Comparison of ENCODE assay signal across 2 cellular contexts in the genomic region with DNA sequence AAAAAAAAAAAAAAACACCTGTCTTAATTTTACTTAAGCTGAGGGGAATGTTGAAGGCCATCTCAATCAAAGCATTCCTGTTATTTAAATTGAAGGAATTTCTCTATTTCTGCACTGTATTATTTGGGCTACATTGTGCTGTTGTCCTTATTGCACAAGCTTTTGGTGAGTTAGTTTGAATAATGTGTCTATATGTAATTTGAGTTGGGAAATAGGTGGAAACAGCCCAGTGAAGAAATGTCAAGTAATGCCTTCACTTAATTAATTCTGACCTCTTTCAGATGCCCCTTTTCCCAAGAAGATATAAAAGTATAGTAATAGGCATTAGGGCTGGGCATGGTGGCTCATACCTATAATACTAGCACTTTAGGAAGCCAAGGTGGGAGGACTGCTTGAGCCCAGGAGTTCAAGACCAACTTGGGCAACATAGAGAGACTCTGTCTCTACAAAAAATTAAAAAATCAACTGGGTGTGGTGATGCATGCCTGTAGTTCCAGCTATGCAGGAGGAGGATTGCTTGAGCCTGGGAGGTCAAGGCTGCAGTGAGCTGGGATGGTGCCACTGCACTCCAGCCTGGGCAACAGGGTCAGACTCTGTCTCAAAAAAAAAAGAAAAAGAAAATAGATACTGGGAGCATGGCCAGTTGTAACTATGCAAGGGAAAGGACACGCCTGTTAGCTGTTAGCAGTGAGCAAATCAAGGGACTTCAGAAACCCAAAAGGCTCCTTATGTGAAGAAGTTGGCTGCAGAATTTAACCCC.
TF ChIP-seq lines count a peak whose summit lies in the region.

No MANE protein-coding gene starts in this region.

TF ChIP-seq in liver, 16 proteins besides CTCF, POLR2A, EP300 and RAD21:
- TF ChIP-seq, protein P1, sequence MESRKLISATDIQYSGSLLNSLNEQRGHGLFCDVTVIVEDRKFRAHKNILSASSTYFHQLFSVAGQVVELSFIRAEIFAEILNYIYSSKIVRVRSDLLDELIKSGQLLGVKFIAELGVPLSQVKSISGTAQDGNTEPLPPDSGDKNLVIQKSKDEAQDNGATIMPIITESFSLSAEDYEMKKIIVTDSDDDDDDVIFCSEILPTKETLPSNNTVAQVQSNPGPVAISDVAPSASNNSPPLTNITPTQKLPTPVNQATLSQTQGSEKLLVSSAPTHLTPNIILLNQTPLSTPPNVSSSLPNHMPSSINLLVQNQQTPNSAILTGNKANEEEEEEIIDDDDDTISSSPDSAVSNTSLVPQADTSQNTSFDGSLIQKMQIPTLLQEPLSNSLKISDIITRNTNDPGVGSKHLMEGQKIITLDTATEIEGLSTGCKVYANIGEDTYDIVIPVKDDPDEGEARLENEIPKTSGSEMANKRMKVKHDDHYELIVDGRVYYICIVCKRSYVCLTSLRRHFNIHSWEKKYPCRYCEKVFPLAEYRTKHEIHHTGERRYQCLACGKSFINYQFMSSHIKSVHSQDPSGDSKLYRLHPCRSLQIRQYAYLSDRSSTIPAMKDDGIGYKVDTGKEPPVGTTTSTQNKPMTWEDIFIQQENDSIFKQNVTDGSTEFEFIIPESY (IDR thresholded peaks at IDR 0.05): no peak
- TF ChIP-seq SP1 (IDR thresholded peaks at IDR 0.05) (no peak), HNF4A (conservative IDR thresholded peaks at IDR 0.05) (peak; percentile 58 to 85), YY1 (IDR thresholded peaks at IDR 0.05) (no peak), JUND (IDR thresholded peaks at IDR 0.05) (peak in 1 of 2 donors; percentile 66), NR2F2 (IDR thresholded peaks at IDR 0.05) (no peak), GABPA (IDR thresholded peaks at IDR 0.05 in 1 of 2, conservative IDR thresholded peaks at IDR 0.05 in 1 of 2) (peak in 1 of 2 donors; percentile 54), FOXA1 (IDR thresholded peaks at IDR 0.05) (no peak), EGR1 (IDR thresholded peaks at IDR 0.05; ENCODE audit: low read depth in 2 of 2) (no peak), HNF4G (IDR thresholded peaks at IDR 0.05) (no peak), RXRA (IDR thresholded peaks at IDR 0.05) (peak; percentile 19 to 75), TAF1 (conservative IDR thresholded peaks at IDR 0.05) (no peak), FOXA2 (IDR thresholded peaks at IDR 0.05) (no peak)
- TF ChIP-seq, protein P2, sequence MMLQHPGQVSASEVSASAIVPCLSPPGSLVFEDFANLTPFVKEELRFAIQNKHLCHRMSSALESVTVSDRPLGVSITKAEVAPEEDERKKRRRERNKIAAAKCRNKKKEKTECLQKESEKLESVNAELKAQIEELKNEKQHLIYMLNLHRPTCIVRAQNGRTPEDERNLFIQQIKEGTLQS (IDR thresholded peaks at IDR 0.05): no peak
- TF ChIP-seq, protein P3, sequence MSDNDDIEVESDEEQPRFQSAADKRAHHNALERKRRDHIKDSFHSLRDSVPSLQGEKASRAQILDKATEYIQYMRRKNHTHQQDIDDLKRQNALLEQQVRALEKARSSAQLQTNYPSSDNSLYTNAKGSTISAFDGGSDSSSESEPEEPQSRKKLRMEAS (IDR thresholded peaks at IDR 0.05): peak; percentile 45
- TF ChIP-seq, protein P4, sequence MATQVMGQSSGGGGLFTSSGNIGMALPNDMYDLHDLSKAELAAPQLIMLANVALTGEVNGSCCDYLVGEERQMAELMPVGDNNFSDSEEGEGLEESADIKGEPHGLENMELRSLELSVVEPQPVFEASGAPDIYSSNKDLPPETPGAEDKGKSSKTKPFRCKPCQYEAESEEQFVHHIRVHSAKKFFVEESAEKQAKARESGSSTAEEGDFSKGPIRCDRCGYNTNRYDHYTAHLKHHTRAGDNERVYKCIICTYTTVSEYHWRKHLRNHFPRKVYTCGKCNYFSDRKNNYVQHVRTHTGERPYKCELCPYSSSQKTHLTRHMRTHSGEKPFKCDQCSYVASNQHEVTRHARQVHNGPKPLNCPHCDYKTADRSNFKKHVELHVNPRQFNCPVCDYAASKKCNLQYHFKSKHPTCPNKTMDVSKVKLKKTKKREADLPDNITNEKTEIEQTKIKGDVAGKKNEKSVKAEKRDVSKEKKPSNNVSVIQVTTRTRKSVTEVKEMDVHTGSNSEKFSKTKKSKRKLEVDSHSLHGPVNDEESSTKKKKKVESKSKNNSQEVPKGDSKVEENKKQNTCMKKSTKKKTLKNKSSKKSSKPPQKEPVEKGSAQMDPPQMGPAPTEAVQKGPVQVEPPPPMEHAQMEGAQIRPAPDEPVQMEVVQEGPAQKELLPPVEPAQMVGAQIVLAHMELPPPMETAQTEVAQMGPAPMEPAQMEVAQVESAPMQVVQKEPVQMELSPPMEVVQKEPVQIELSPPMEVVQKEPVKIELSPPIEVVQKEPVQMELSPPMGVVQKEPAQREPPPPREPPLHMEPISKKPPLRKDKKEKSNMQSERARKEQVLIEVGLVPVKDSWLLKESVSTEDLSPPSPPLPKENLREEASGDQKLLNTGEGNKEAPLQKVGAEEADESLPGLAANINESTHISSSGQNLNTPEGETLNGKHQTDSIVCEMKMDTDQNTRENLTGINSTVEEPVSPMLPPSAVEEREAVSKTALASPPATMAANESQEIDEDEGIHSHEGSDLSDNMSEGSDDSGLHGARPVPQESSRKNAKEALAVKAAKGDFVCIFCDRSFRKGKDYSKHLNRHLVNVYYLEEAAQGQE (IDR thresholded peaks at IDR 0.05): no peak

TF ChIP-seq in HepG2, 621 proteins besides CTCF, POLR2A, EP300 and RAD21 (continues in another document):
- TF ChIP-seq ZNF138 (CRISPR knock-in tag; IDR thresholded peaks at IDR 0.05; ENCODE audit: low read depth): no peak
- TF ChIP-seq, protein P5, sequence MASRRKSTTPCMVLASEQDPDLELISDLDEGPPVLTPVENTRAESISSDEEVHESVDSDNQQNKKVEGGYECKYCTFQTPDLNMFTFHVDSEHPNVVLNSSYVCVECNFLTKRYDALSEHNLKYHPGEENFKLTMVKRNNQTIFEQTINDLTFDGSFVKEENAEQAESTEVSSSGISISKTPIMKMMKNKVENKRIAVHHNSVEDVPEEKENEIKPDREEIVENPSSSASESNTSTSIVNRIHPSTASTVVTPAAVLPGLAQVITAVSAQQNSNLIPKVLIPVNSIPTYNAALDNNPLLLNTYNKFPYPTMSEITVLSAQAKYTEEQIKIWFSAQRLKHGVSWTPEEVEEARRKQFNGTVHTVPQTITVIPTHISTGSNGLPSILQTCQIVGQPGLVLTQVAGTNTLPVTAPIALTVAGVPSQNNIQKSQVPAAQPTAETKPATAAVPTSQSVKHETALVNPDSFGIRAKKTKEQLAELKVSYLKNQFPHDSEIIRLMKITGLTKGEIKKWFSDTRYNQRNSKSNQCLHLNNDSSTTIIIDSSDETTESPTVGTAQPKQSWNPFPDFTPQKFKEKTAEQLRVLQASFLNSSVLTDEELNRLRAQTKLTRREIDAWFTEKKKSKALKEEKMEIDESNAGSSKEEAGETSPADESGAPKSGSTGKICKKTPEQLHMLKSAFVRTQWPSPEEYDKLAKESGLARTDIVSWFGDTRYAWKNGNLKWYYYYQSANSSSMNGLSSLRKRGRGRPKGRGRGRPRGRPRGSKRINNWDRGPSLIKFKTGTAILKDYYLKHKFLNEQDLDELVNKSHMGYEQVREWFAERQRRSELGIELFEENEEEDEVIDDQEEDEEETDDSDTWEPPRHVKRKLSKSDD (CRISPR knock-in tag; IDR thresholded peaks at IDR 0.05; ENCODE audit: low read depth): no peak
- no peak for TF ChIP-seq CAMTA2 (CRISPR knock-in tag; IDR thresholded peaks at IDR 0.05; ENCODE audit: borderline replicate concordance)
- no peak for TF ChIP-seq HOXD1 (CRISPR knock-in tag; IDR thresholded peaks at IDR 0.05)
- no peak for TF ChIP-seq HOXA3 (CRISPR knock-in tag; IDR thresholded peaks at IDR 0.05)
- TF ChIP-seq, protein P6, sequence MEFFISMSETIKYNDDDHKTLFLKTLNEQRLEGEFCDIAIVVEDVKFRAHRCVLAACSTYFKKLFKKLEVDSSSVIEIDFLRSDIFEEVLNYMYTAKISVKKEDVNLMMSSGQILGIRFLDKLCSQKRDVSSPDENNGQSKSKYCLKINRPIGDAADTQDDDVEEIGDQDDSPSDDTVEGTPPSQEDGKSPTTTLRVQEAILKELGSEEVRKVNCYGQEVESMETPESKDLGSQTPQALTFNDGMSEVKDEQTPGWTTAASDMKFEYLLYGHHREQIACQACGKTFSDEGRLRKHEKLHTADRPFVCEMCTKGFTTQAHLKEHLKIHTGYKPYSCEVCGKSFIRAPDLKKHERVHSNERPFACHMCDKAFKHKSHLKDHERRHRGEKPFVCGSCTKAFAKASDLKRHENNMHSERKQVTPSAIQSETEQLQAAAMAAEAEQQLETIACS (CRISPR knock-in tag; IDR thresholded peaks at IDR 0.05): no peak
- TF ChIP-seq, protein P7, sequence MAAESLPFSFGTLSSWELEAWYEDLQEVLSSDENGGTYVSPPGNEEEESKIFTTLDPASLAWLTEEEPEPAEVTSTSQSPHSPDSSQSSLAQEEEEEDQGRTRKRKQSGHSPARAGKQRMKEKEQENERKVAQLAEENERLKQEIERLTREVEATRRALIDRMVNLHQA (CRISPR knock-in tag; IDR thresholded peaks at IDR 0.05): no peak
- TF ChIP-seq, protein P8, sequence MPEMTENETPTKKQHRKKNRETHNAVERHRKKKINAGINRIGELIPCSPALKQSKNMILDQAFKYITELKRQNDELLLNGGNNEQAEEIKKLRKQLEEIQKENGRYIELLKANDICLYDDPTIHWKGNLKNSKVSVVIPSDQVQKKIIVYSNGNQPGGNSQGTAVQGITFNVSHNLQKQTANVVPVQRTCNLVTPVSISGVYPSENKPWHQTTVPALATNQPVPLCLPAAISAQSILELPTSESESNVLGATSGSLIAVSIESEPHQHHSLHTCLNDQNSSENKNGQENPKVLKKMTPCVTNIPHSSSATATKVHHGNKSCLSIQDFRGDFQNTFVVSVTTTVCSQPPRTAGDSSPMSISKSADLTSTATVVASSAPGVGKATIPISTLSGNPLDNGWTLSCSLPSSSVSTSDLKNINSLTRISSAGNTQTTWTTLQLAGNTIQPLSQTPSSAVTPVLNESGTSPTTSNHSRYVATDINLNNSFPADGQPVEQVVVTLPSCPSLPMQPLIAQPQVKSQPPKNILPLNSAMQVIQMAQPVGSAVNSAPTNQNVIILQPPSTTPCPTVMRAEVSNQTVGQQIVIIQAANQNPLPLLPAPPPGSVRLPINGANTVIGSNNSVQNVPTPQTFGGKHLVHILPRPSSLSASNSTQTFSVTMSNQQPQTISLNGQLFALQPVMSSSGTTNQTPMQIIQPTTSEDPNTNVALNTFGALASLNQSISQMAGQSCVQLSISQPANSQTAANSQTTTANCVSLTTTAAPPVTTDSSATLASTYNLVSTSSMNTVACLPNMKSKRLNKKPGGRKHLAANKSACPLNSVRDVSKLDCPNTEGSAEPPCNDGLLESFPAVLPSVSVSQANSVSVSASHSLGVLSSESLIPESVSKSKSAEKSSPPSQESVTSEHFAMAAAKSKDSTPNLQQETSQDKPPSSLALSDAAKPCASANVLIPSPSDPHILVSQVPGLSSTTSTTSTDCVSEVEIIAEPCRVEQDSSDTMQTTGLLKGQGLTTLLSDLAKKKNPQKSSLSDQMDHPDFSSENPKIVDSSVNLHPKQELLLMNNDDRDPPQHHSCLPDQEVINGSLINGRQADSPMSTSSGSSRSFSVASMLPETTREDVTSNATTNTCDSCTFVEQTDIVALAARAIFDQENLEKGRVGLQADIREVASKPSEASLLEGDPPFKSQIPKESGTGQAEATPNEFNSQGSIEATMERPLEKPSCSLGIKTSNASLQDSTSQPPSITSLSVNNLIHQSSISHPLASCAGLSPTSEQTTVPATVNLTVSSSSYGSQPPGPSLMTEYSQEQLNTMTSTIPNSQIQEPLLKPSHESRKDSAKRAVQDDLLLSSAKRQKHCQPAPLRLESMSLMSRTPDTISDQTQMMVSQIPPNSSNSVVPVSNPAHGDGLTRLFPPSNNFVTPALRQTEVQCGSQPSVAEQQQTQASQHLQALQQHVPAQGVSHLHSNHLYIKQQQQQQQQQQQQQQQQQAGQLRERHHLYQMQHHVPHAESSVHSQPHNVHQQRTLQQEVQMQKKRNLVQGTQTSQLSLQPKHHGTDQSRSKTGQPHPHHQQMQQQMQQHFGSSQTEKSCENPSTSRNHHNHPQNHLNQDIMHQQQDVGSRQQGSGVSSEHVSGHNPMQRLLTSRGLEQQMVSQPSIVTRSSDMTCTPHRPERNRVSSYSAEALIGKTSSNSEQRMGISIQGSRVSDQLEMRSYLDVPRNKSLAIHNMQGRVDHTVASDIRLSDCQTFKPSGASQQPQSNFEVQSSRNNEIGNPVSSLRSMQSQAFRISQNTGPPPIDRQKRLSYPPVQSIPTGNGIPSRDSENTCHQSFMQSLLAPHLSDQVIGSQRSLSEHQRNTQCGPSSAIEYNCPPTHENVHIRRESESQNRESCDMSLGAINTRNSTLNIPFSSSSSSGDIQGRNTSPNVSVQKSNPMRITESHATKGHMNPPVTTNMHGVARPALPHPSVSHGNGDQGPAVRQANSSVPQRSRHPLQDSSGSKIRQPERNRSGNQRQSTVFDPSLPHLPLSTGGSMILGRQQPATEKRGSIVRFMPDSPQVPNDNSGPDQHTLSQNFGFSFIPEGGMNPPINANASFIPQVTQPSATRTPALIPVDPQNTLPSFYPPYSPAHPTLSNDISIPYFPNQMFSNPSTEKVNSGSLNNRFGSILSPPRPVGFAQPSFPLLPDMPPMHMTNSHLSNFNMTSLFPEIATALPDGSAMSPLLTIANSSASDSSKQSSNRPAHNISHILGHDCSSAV (CRISPR knock-in tag; IDR thresholded peaks at IDR 0.05; ENCODE audit: borderline replicate concordance): no peak
- TF ChIP-seq MBNL3 (CRISPR knock-in tag; conservative IDR thresholded peaks at IDR 0.05): no peak
- no peak for TF ChIP-seq SETDB1 (CRISPR knock-in tag; IDR thresholded peaks at IDR 0.05; ENCODE audit: borderline replicate concordance)
- TF ChIP-seq, protein P9, sequence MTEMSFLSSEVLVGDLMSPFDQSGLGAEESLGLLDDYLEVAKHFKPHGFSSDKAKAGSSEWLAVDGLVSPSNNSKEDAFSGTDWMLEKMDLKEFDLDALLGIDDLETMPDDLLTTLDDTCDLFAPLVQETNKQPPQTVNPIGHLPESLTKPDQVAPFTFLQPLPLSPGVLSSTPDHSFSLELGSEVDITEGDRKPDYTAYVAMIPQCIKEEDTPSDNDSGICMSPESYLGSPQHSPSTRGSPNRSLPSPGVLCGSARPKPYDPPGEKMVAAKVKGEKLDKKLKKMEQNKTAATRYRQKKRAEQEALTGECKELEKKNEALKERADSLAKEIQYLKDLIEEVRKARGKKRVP (CRISPR knock-in tag; IDR thresholded peaks at IDR 0.05): no peak
- TF ChIP-seq, protein P10, sequence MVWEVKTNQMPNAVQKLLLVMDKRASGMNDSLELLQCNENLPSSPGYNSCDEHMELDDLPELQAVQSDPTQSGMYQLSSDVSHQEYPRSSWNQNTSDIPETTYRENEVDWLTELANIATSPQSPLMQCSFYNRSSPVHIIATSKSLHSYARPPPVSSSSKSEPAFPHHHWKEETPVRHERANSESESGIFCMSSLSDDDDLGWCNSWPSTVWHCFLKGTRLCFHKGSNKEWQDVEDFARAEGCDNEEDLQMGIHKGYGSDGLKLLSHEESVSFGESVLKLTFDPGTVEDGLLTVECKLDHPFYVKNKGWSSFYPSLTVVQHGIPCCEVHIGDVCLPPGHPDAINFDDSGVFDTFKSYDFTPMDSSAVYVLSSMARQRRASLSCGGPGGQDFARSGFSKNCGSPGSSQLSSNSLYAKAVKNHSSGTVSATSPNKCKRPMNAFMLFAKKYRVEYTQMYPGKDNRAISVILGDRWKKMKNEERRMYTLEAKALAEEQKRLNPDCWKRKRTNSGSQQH (CRISPR knock-in tag; IDR thresholded peaks at IDR 0.05; ENCODE audit: low read depth): no peak
- TF ChIP-seq, protein P11, sequence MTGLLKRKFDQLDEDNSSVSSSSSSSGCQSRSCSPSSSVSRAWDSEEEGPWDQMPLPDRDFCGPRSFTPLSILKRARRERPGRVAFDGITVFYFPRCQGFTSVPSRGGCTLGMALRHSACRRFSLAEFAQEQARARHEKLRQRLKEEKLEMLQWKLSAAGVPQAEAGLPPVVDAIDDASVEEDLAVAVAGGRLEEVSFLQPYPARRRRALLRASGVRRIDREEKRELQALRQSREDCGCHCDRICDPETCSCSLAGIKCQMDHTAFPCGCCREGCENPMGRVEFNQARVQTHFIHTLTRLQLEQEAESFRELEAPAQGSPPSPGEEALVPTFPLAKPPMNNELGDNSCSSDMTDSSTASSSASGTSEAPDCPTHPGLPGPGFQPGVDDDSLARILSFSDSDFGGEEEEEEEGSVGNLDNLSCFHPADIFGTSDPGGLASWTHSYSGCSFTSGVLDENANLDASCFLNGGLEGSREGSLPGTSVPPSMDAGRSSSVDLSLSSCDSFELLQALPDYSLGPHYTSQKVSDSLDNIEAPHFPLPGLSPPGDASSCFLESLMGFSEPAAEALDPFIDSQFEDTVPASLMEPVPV (CRISPR knock-in tag; IDR thresholded peaks at IDR 0.05): no peak
- no peak for TF ChIP-seq MZF1 (CRISPR knock-in tag; IDR thresholded peaks at IDR 0.05; ENCODE audit: borderline replicate concordance)
